15 cellular contexts compared by ENCODE assay signal in genomic region chr3:134460965-134461364, GRCh38. TPM values are rescaled to one million over a fixed set of nuclear protein-coding genes. Genes with fewer than 3 reads are reported as not detected.
DNase-seq lines count a peak whose midpoint lies in the region; ATAC-seq and TF ChIP-seq lines count a peak whose summit lies in the region.
"Had no signal": no experiment of that assay in that cellular context is flagged by ENCODE, and none has a peak within 500 bp of the region (broad histone marks: within the 10 kb centered on the region; RNA-seq: fewer than 3 reads in every experiment).

No MANE protein-coding gene starts in this region.

- no peaks in the 10 kb centered on the region for H3K79me2 ChIP-seq in smooth muscle cell (ENCODE audit: low read depth)

- H2AFZ ChIP-seq in smooth muscle cell (ENCODE audit: low read depth): peak overlapping the region; percentile 3

- H4K20me1 ChIP-seq in smooth muscle cell (ENCODE audit: low read depth): no peaks in the 10 kb centered on the region

- TF ChIP-seq CTCF in foreskin fibroblast (IDR thresholded peaks at IDR 0.05; ENCODE audit: low read depth, low read length) (no peak), smooth muscle cell (IDR thresholded peaks at IDR 0.05; ENCODE audit: borderline replicate concordance, insufficient read depth, poor library complexity, severe bottlenecking) (no peak)

- H3K27me3 ChIP-seq in adipocyte (replicated peaks; ENCODE audit: control insufficient read depth, insufficient read depth, low read length) (no peaks in the 10 kb centered on the region), smooth muscle cell (ENCODE audit: low read depth) (no peaks in the 10 kb centered on the region)
- H3K27me3 ChIP-seq: gastroesophageal sphincter had no signal

- peak overlapping the region; percentile 93 for H3K27ac ChIP-seq in smooth muscle cell (ENCODE audit: low read depth)
- H3K27ac ChIP-seq: WERI-Rb-1 had no signal

- WGBS in smooth muscle cell (ENCODE audit: low lambda C conversion rate): 28% methylated on average over 2 of the region's 2 CpGs

- H3K36me3 ChIP-seq in adipocyte (ENCODE audit: control insufficient read depth, insufficient read depth, low read length, severe bottlenecking): no peaks in the 10 kb centered on the region
- H3K36me3 ChIP-seq in smooth muscle cell (ENCODE audit: low read depth): no peaks in the 10 kb centered on the region
- H3K36me3 ChIP-seq: gastroesophageal sphincter, WERI-Rb-1 had no signal

- DNase-seq in GM04503 (ENCODE audit: low read depth): peak; percentile 98
- peak; percentile 78 for DNase-seq in adipocyte (ENCODE audit: low read depth)
- DNase-seq in foreskin fibroblast: peak; percentile 94 to 95
- DNase-seq in smooth muscle cell (lab: John Stamatoyannopoulos, UW; ENCODE audit: unreplicated experiment): no peak
- no peak for DNase-seq in NCI-H2029 treated with DMSO at 0.1 percent for 48 hours (lab: John Stamatoyannopoulos, UW)
- DNase-seq in NCI-H510A (lab: John Stamatoyannopoulos, UW): no peak
- no peak for DNase-seq in occipital lobe (lab: John Stamatoyannopoulos, UW)
- DNase-seq: activated naive CD8-positive, alpha-beta T cell treated with anti-CD3 and anti-CD28 coated beads, Interleukin-2, amount 10 ng/mL, durations not matched to agents 7 days and 5 days; dermis blood vessel endothelial cell; kidney; MM.1S; stimulated activated naive CD8-positive, alpha-beta T cell treated with anti-CD3 and anti-CD28 coated beads, Interleukin-15, Interleukin-2, amounts not matched to agents 100 U/mL and 50 U/mL, for 24 hours; WERI-Rb-1 had no signal

- H3K4me3 ChIP-seq in adipocyte (ENCODE audit: low read length) (no peak overlapping the region), foreskin fibroblast (ENCODE audit: low read depth in 1 of 2, low read length in 2 of 2) (no peak overlapping the region), smooth muscle cell (no peak overlapping the region)
- H3K4me3 ChIP-seq: gastroesophageal sphincter had no signal

- H3K9me3 ChIP-seq in adipocyte (ENCODE audit: control insufficient read depth, low read length) (no peaks in the 10 kb centered on the region), smooth muscle cell (replicated peaks; ENCODE audit: low read depth) (no peaks in the 10 kb centered on the region)
- H3K9me3 ChIP-seq: gastroesophageal sphincter had no signal

- ATAC-seq in GM18505 (IDR thresholded peaks at IDR 0.05; ENCODE audit: unreplicated experiment): no peak
- ATAC-seq: gastroesophageal sphincter; stimulated activated naive CD8-positive, alpha-beta T cell treated with anti-CD3 and anti-CD28 coated beads, Interleukin-15, Interleukin-2, amounts not matched to agents 100 U/mL and 50 U/mL, for 24 hours had no signal

- H3F3A ChIP-seq in smooth muscle cell (ENCODE audit: low read depth): peaks cover 24% of the 10 kb centered on the region

- peak overlapping the region; percentile 73 for H3K9ac ChIP-seq in adipocyte (ENCODE audit: low read length)
- H3K9ac ChIP-seq in smooth muscle cell (ENCODE audit: low read depth): peak overlapping the region; percentile 73

- peak overlapping the region; percentile 72 for H3K4me2 ChIP-seq in smooth muscle cell

- no peak for TF ChIP-seq POLR2A in GM18505 (IDR thresholded peaks at IDR 0.05; ENCODE audit: borderline replicate concordance, extremely low read depth, insufficient read depth, insufficient read length)

- peaks cover 72% of the 10 kb centered on the region for H3K4me1 ChIP-seq in adipocyte (ENCODE audit: control insufficient read depth, insufficient read depth, low read length)
- peaks cover 39% of the 10 kb centered on the region for H3K4me1 ChIP-seq in smooth muscle cell (ENCODE audit: low read depth)

RNA-seq across cellular contexts. Expression of gene ANAPC13, which starts 24.8 kb away (rescaled TPM):
- total RNA-seq in smooth muscle cell: 115 and 119 TPM in 2 replicates
- 93.8 and 114 TPM in 2 replicates for polyA plus RNA-seq in smooth muscle cell
- 43.4 TPM for total RNA-seq in occipital lobe

RNA-seq across cellular contexts. Expression of gene CEP63, which starts 24.9 kb away (rescaled TPM):
- total RNA-seq in smooth muscle cell (16.9 and 20.2 TPM in 2 replicates), occipital lobe (20.9 TPM)
- polyA plus RNA-seq in smooth muscle cell: 21.4 and 24.5 TPM in 2 replicates

Comparison
In these comparisons a context has a peak if more than half of its experiments do, and no peak if none do; other contexts are left out.
1. DNase-seq: peak in GM04503 (single experiment), adipocyte (single experiment) and foreskin fibroblast (2 of 2); none in smooth muscle cell (single experiment), NCI-H2029 treated with DMSO at 0.1 percent for 48 hours (single experiment), NCI-H510A (single experiment) and occipital lobe (single experiment).